12 cellular contexts compared by ENCODE assay signal in the genomic region with DNA sequence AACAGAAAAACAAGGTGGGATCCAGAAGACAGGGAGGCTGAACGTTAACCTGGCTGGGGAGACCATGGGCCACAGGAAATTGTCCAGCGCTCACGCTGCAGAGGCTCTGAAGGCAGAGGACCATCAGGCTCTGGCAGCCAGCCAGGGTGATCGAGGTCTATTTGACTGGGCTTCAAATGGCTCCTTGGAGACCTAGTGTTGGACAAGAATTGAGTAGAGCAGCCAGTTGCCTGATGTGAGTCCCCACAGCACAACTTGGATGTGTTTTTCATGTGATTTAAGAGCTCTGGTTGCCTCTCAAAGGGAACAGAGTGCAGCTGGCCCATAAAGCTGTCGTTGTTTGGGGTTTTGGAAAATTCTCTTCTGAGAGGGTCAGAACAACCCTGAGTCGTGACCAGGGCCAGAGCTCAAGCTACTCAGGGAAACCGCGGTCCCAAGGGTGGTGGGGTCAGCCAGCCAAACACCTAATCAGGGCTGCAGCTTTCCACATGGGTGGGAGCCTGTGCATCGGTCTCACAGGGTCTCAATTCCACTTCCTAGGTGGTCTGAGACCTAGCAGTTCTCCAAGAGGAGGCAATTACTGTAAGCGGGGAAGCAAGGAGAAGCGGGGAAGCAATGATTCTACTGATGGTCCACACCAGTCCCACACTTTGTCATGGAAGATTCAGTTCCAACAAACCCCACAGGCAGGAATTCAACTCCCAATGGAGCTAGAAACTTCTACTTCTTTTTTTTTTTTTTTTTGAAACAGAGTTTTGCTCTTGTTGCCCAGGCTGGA.
DNase-seq lines count a peak whose midpoint lies in the region; ATAC-seq, FAIRE-seq and TF ChIP-seq lines count a peak whose summit lies in the region.
"Had no signal": no experiment of that assay in that cellular context is flagged by ENCODE, and none has a peak within 500 bp of the region (broad histone marks: within the 10 kb centered on the region; RNA-seq: fewer than 3 reads in every experiment).

No MANE protein-coding gene starts in this region.

- TF ChIP-seq POLR2A in K562 (conservative IDR thresholded peaks at IDR 0.05) = no peak
- TF ChIP-seq POLR2A in lower leg skin (IDR thresholded peaks at IDR 0.05) = no peak
- no peak for TF ChIP-seq POLR2A in testis (IDR thresholded peaks at IDR 0.05)

- ATAC-seq in K562 = peak; percentile 62
- ATAC-seq in left lobe of liver = no peak

- H3K79me2 ChIP-seq in Loucy (ENCODE audit: insufficient read depth, low read length) = no peaks in the 10 kb centered on the region
- H3K79me2 ChIP-seq in K562 (ENCODE audit: control insufficient read depth, insufficient read depth, low read length) = no peaks in the 10 kb centered on the region

- no peak for TF ChIP-seq CTCF in Loucy (conservative IDR thresholded peaks at IDR 0.05; ENCODE audit: low read length)
- no peak for TF ChIP-seq CTCF in K562 (IDR thresholded peaks at IDR 0.05 in 2 of 3, conservative IDR thresholded peaks at IDR 0.05 in 1 of 3; ENCODE audit: insufficient read depth in 2 of 3, low read depth in 1 of 3, low read length in 3 of 3)
- TF ChIP-seq CTCF in lower leg skin (IDR thresholded peaks at IDR 0.05) = no peak
- TF ChIP-seq CTCF in testis (IDR thresholded peaks at IDR 0.05) = no peak

- intact Hi-C loops in K562 (cut with micrococcal nuclease) (no loop called here), lower leg skin (cut with DNase I; ENCODE audit: low total_unique reads) (no loop called here), testis (cut with DNase I; ENCODE audit: low total_unique reads) (no loop called here)

- peak in 1 of 4 experiments; percentile 47 for DNase-seq in K562 (ENCODE audit: extremely low read depth in 1 of 4, low spot score in 3 of 4)
- DNase-seq in lower leg skin (ENCODE audit: low spot score in 2 of 2) = peak; percentile 45 to 91
- peak; percentile 82 for DNase-seq in testis
- no peak for DNase-seq in left lobe of liver (ENCODE audit: low spot score)
- DNase-seq in GM19239 (ENCODE audit: insufficient read length, low spot score) = no peak
- no peak for DNase-seq in EL
- DNase-seq in Ammon's horn (ENCODE audit: low spot score) = no peak
- DNase-seq: hippocampal formation had no signal

- peak overlapping the region; percentile 7 for H3K4me2 ChIP-seq in Loucy (ENCODE audit: low read depth, low read length, poor library complexity, severe bottlenecking)
- no peak overlapping the region; the same call in 1 of the 2 replicates for H3K4me2 ChIP-seq in K562 (ENCODE audit: insufficient read depth, low read length)

- H3K9me2 ChIP-seq in Loucy (replicated peaks; ENCODE audit: low read depth, low read length) = no peaks in the 10 kb centered on the region

- TF ChIP-seq RAD21 in K562 (CRISPR knock-in tag; conservative IDR thresholded peaks at IDR 0.05 in 1 of 2, IDR thresholded peaks at IDR 0.05 in 1 of 2) = no peak

- H3K9ac ChIP-seq in Loucy (ENCODE audit: low read depth, low read length, poor library complexity, severe bottlenecking) (no peak overlapping the region), K562 (ENCODE audit: insufficient read depth in 1 of 2, low read depth in 2 of 2, low read length in 2 of 2) (peak overlapping the region in 1 of 2 experiments; percentile 81; a peak in 2 of 4 replicates)

- H3K36me3 ChIP-seq in Loucy (ENCODE audit: insufficient read depth, low read length) (no peaks in the 10 kb centered on the region), K562 (ENCODE audit: control insufficient read depth, insufficient read depth, low read length) (no peaks in the 10 kb centered on the region), testis (ENCODE audit: low read depth, missing control alignments) (no peaks in the 10 kb centered on the region)

- FAIRE-seq in K562 (lab: Jason Lieb, UNC) = no peak
- no peak for FAIRE-seq in GM19239 (lab: Jason Lieb, UNC)
- FAIRE-seq: D721Med had no signal

- no peaks in the 10 kb centered on the region for H3F3A ChIP-seq in Loucy (ENCODE audit: low read depth)

- POLR2A ChIA-PET in K562 (lab: Yijun Ruan, JAX) = interaction anchor here (0.6 to 1.6 kb wide), 4 partner anchors 418 to 672 kb away, joined by 3 to 10 read pairs (median 4); a partner anchor contains a TSS

- CTCF ChIA-PET in K562 (lab: Yijun Ruan, JAX; ENCODE audit: low intra/inter-chr PET ratio) = no interaction called here

- WGBS in K562 (ENCODE audit: insufficient coverage, low coverage, missing lambda C conversion rate) = 21% methylated on average over 11 of the region's 11 CpGs
- 59 to 67% methylated on average over 11 of the region's 11 CpGs for WGBS in lower leg skin, 2 donors
- WGBS in testis, 2 donors = 42 to 59% methylated on average over 11 of the region's 11 CpGs

- in situ Hi-C loops in K562 (cut with MboI) = loop anchor here (25.0 kb wide), 1 partner anchor 690 kb away; no protein-coding TSS in a partner anchor

- no peak for TF ChIP-seq EP300 in K562 (IDR thresholded peaks at IDR 0.05; ENCODE audit: low read length)

- no peaks in the 10 kb centered on the region for H4K20me1 ChIP-seq in Loucy (ENCODE audit: insufficient read depth, low read length, poor library complexity, severe bottlenecking)
- no peaks in the 10 kb centered on the region for H4K20me1 ChIP-seq in K562 (replicated peaks; ENCODE audit: control insufficient read depth, insufficient read depth, low read length)

- no peak overlapping the region for H3K4me3 ChIP-seq in Loucy (ENCODE audit: low read length, poor library complexity, severe bottlenecking)
- no peak overlapping the region for H3K4me3 ChIP-seq in K562
- no peak overlapping the region for H3K4me3 ChIP-seq in lower leg skin (ENCODE audit: low read depth, poor library complexity, severe bottlenecking)
- H3K4me3 ChIP-seq in testis = no peak overlapping the region
- H3K4me3 ChIP-seq: smooth muscle cell had no signal

- H3K27ac ChIP-seq in K562 (ENCODE audit: extremely low read depth, low read depth, low read length) (no peak overlapping the region), testis (peak overlapping the region in 1 of 2 donors; percentile 38)
- H3K27ac ChIP-seq: HL-60 had no signal

- H3K27me3 ChIP-seq in Loucy (ENCODE audit: insufficient read depth, low read length, poor library complexity, severe bottlenecking) (no peaks in the 10 kb centered on the region), K562 (ENCODE audit: control insufficient read depth in 2 of 2, insufficient read depth in 2 of 2, low read length in 2 of 2) (peaks cover 8 to 36% of the 10 kb centered on the region in 2 experiments; a peak in 4 of 5 replicates), testis (no peaks in the 10 kb centered on the region)

- H2AFZ ChIP-seq in Loucy (ENCODE audit: low read length) (peak overlapping the region; percentile 14; the same call in 1 of the 2 replicates), K562 (ENCODE audit: low read depth, low read length) (peak overlapping the region; percentile 25; the same call in 1 of the 2 replicates)

- H3K4me1 ChIP-seq in Loucy (ENCODE audit: insufficient read depth, low read length, poor library complexity, severe bottlenecking) (peaks cover 33% of the 10 kb centered on the region), K562 (replicated peaks in 1 of 2; ENCODE audit: control insufficient read depth in 2 of 2, insufficient read depth in 2 of 2, low read length in 2 of 2) (no peaks in the 10 kb centered on the region; a peak in 2 of 5 replicates), testis (peaks cover 21% of the 10 kb centered on the region)

- H3K9me1 ChIP-seq in K562 (ENCODE audit: control insufficient read depth, insufficient read depth, low read length) = no peaks in the 10 kb centered on the region

- BruUV-seq in K562 (replicated peaks; lab: Mats Ljungman, UMichigan) = no TSS peak

- H3K9me3 ChIP-seq in Loucy (ENCODE audit: insufficient read depth, low read depth, low read length) (no peaks in the 10 kb centered on the region), K562 (replicated peaks; ENCODE audit: control insufficient read depth, insufficient read depth, low read depth, low read length) (no peaks in the 10 kb centered on the region), testis (no peaks in the 10 kb centered on the region)

TF ChIP-seq in K562, 482 proteins besides CTCF, POLR2A, EP300 and RAD21:
- peak; percentile 86 for TF ChIP-seq NFIC (IDR thresholded peaks at IDR 0.05)
- TF ChIP-seq, protein P1, sequence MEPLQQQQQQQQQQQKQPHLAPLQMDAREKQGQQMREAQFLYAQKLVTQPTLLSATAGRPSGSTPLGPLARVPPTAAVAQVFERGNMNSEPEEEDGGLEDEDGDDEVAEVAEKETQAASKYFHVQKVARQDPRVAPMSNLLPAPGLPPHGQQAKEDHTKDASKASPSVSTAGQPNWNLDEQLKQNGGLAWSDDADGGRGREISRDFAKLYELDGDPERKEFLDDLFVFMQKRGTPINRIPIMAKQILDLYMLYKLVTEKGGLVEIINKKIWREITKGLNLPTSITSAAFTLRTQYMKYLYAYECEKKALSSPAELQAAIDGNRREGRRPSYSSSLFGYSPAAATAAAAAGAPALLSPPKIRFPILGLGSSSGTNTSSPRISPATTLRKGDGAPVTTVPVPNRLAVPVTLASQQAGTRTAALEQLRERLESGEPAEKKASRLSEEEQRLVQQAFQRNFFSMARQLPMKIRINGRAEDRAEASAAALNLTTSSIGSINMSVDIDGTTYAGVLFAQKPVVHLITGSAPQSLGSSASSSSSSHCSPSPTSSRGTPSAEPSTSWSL (CRISPR knock-in tag; IDR thresholded peaks at IDR 0.05; ENCODE audit: borderline replicate concordance) = no peak
- TF ChIP-seq BCOR (IDR thresholded peaks at IDR 0.05) = no peak
- TF ChIP-seq PURB (CRISPR knock-in tag; IDR thresholded peaks at IDR 0.05; ENCODE audit: low read depth) = no peak

Comparison
In these comparisons a context has a peak if more than half of its experiments do, and no peak if none do; other contexts are left out.
1. DNase-seq: peak in lower leg skin (2 of 2) and testis (single experiment); none in left lobe of liver (single experiment), GM19239 (single experiment), EL (single experiment) and Ammon's horn (single experiment).